1 cellular context compared by ENCODE assay signal in genomic region chr3:184314700-184315505, GRCh38.
A peak's percentile ranks its signal among the peaks of the same experiment; 100 is the strongest.
TF ChIP-seq lines count a peak whose summit lies in the region.

No MANE protein-coding gene starts in this region.

TF ChIP-seq in K562, 482 proteins besides CTCF, POLR2A, EP300 and RAD21 (continued from another document and continues in another):
- TF ChIP-seq CEBPZ (IDR thresholded peaks at IDR 0.05; ENCODE audit: borderline replicate concordance, low read depth, low read length) (no peak), ZNF764 (CRISPR knock-in tag; IDR thresholded peaks at IDR 0.05; ENCODE audit: low read depth) (no peak), GABPA (tag; conservative IDR thresholded peaks at IDR 0.05; ENCODE audit: low read depth) (peak; percentile 65), GTF2E2 (tag; IDR thresholded peaks at IDR 0.05) (no peak), COPS2 (conservative IDR thresholded peaks at IDR 0.05) (no peak), NBN (IDR thresholded peaks at IDR 0.05; ENCODE audit: low read depth) (no peak), SMARCB1 (IDR thresholded peaks at IDR 0.05; ENCODE audit: insufficient read length, low read depth) (no peak), CREB5 (CRISPR knock-in tag; IDR thresholded peaks at IDR 0.05) (no peak), ZNF165 (CRISPR knock-in tag; IDR thresholded peaks at IDR 0.05; ENCODE audit: borderline replicate concordance) (no peak), E2F1 (CRISPR knock-in tag; IDR thresholded peaks at IDR 0.05) (no peak), ZBTB11 (CRISPR knock-in tag; IDR thresholded peaks at IDR 0.05) (peak in 1 of 3 experiments; percentile 72; a peak in 2 of 6 replicates), NR2C1 (IDR thresholded peaks at IDR 0.05) (no peak), NR2C1 (tag; IDR thresholded peaks at IDR 0.05) (no peak), MXD1 (CRISPR knock-in tag; IDR thresholded peaks at IDR 0.05; ENCODE audit: borderline replicate concordance, poor library complexity, severe bottlenecking) (no peak), ZBTB9 (CRISPR knock-in tag; IDR thresholded peaks at IDR 0.05) (0 out of 2 replicates have a peak, but pooled peaks have one; percentile 20), ZNF511 (CRISPR knock-in tag; IDR thresholded peaks at IDR 0.05) (no peak), RUNX1 (IDR thresholded peaks at IDR 0.05; ENCODE audit: low read depth) (no peak), CBFA2T2 (conservative IDR thresholded peaks at IDR 0.05) (no peak), MAZ (CRISPR knock-in tag; conservative IDR thresholded peaks at IDR 0.05 in 1 of 2, IDR thresholded peaks at IDR 0.05 in 1 of 2) (peak; percentile 29 to 49), YBX1 (IDR thresholded peaks at IDR 0.05) (no peak), IRF2 (CRISPR knock-in tag; IDR thresholded peaks at IDR 0.05) (no peak), CBX5 (IDR thresholded peaks at IDR 0.05; ENCODE audit: borderline replicate concordance, low read depth) (no peak), SMAD2 (IDR thresholded peaks at IDR 0.05; ENCODE audit: low read depth, low read length) (no peak), TCF15 (CRISPR knock-in tag; IDR thresholded peaks at IDR 0.05) (no peak), ZNF655 (CRISPR knock-in tag; IDR thresholded peaks at IDR 0.05) (no peak), ZNF318 (IDR thresholded peaks at IDR 0.05; ENCODE audit: borderline replicate concordance in 1 of 2, low read depth in 1 of 2) (no peak), ZNF184 (CRISPR knock-in tag; IDR thresholded peaks at IDR 0.05) (no peak), FOXA1 (IDR thresholded peaks at IDR 0.05; ENCODE audit: borderline replicate concordance) (no peak), ELF1 (tag; IDR thresholded peaks at IDR 0.05) (peak; percentile 63), CXXC5 (CRISPR knock-in tag; IDR thresholded peaks at IDR 0.05) (no peak), EWSR1 (IDR thresholded peaks at IDR 0.05; ENCODE audit: borderline replicate concordance, low read depth, partially characterized antibody) (no peak), ZNF512 (tag; IDR thresholded peaks at IDR 0.05) (no peak)
